9 cellular contexts compared by ENCODE assay signal in the genomic region with DNA sequence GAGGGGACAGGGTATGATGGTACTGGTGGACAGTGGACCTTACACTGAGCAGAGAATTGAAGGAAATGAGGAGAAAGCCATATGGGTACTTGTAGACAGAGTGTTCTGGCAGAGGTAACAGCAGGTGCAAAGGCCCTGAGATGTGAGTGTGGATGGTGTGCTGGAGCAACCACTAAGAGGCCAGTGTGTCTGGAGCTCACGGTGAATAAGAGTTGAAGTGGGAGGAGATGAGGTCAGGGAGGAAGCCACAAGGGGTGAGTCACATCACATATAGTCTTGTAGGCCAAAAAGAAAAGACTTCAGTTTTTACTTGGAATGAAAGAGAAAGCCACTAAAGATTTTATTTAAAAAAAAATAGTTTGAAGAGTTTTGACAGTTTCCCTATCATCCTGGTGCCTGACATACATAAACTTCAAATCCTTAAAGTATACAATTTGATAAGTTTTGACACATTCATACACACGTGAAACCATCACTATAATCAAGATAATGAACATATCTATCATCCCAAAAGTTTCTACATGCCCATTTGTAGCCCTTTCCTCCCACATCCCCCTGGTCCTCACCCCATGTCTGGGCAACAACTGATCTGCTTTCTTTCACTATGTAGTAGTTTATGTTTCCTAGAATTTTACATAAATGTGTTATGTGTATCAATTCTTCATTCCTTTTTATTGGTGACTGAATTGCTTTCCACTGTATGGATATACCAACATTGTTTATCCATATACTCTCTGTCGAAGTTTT.
A peak's percentile ranks its signal among the peaks of the same experiment; 100 is the strongest.
DNase-seq lines count a peak whose midpoint lies in the region; ATAC-seq lines count a peak whose summit lies in the region.
"Had no signal": no experiment of that assay in that cellular context is flagged by ENCODE, and none has a peak within 500 bp of the region (broad histone marks: within the 10 kb centered on the region; RNA-seq: fewer than 3 reads in every experiment).

No MANE protein-coding gene starts in this region.

- H3K23ac ChIP-seq in mesendoderm (ENCODE audit: low read length): no peak overlapping the region

- H3K4ac ChIP-seq in mesendoderm (ENCODE audit: low read depth, low read length): no peak overlapping the region

- H3K4me1 ChIP-seq in SJSA1 (replicated peaks): 0 out of 2 replicates have a peak, but pooled peaks cover 3% of the 10 kb centered on the region
- no peaks in the 10 kb centered on the region for H3K4me1 ChIP-seq in mesendoderm (ENCODE audit: control insufficient read depth, low read depth, low read length)

- peak; percentile 83 for DNase-seq in activated CD4-positive, alpha-beta T cell treated with anti-CD3 and anti-CD28 coated beads for 36 hours
- DNase-seq in activated CD4-positive, alpha-beta T cell treated with anti-CD3 and anti-CD28 coated beads for 1 hour: no peak
- DNase-seq in SJSA1 (ENCODE audit: low read depth in 1 of 2, low spot score in 2 of 2) (peak; percentile 25 to 48), mesendoderm (no peak), nucleus accumbens (lab: John Stamatoyannopoulos, UW) (no peak)

- H3K9me3 ChIP-seq in SJSA1 (replicated peaks): no peaks in the 10 kb centered on the region

- H3K4me3 ChIP-seq in SJSA1: no peak overlapping the region
- H3K4me3 ChIP-seq in mesendoderm (ENCODE audit: low read length): no peak overlapping the region

- H3K9me3 Mint-ChIP-seq in activated CD4-positive, alpha-beta T cell treated with anti-CD3 and anti-CD28 coated beads for 36 hours (ENCODE audit: low read depth): peaks cover 10% of the 10 kb centered on the region
- H3K9me3 Mint-ChIP-seq in stimulated activated naive CD8-positive, alpha-beta T cell treated with anti-CD3 and anti-CD28 coated beads, Interleukin-15, Interleukin-2, amounts not matched to agents 100 ng/mL and 50 ng/mL, for 24 hours: peaks cover 17% of the 10 kb centered on the region

- CTCF ChIA-PET in activated CD4-positive, alpha-beta T cell treated with anti-CD3 and anti-CD28 coated beads for 36 hours (lab: Charles Lee): no interaction called here

- no peaks in the 10 kb centered on the region for H3K27me3 Mint-ChIP-seq in activated CD4-positive, alpha-beta T cell treated with anti-CD3 and anti-CD28 coated beads for 36 hours
- no peaks in the 10 kb centered on the region for H3K27me3 Mint-ChIP-seq in stimulated activated naive CD8-positive, alpha-beta T cell treated with anti-CD3 and anti-CD28 coated beads, Interleukin-15, Interleukin-2, amounts not matched to agents 100 ng/mL and 50 ng/mL, for 24 hours

- H4K5ac ChIP-seq in mesendoderm (ENCODE audit: low read length): no peak overlapping the region

- POLR2A ChIA-PET in activated CD4-positive, alpha-beta T cell treated with anti-CD3 and anti-CD28 coated beads for 36 hours (lab: Charles Lee): interaction anchor here (0.6 kb wide), 1 partner anchor 148 kb away, joined by 4 read pairs; the partner anchor contains the start of genes GPATCH2 and SPATA17

- H2BK120ac ChIP-seq in mesendoderm (ENCODE audit: low read depth, low read length): no peak overlapping the region

- H3K56ac ChIP-seq in mesendoderm (ENCODE audit: low read length): no peak overlapping the region

- H2AK5ac ChIP-seq in mesendoderm (ENCODE audit: low read length): no peak overlapping the region

- H3K4me2 ChIP-seq in mesendoderm (ENCODE audit: low read length): no peak overlapping the region

- no peak overlapping the region for H3K18ac ChIP-seq in mesendoderm (ENCODE audit: low read length)

- H3K27ac ChIP-seq in SJSA1 (no peak overlapping the region), mesendoderm (ENCODE audit: low read depth, low read length) (no peak overlapping the region)
- H3K27ac ChIP-seq: C4-2B had no signal

- H4K8ac ChIP-seq in mesendoderm (ENCODE audit: low read depth, low read length): no peak overlapping the region

- H3K36me3 Mint-ChIP-seq in activated CD4-positive, alpha-beta T cell treated with anti-CD3 and anti-CD28 coated beads for 36 hours (ENCODE audit: low read depth): peaks cover 27% of the 10 kb centered on the region
- peaks cover 50% of the 10 kb centered on the region for H3K36me3 Mint-ChIP-seq in stimulated activated naive CD8-positive, alpha-beta T cell treated with anti-CD3 and anti-CD28 coated beads, Interleukin-15, Interleukin-2, amounts not matched to agents 100 ng/mL and 50 ng/mL, for 24 hours (ENCODE audit: low read depth)

- H2BK5ac ChIP-seq in mesendoderm (ENCODE audit: low read length): no peak overlapping the region

- intact Hi-C loops in activated CD4-positive, alpha-beta T cell treated with anti-CD3 and anti-CD28 coated beads for 36 hours (cut with DNase I, micrococcal nuclease): loop anchor here (2.0 to 10.0 kb wide), 3 partner anchors 140 to 802 kb away; partner anchors contain the start of genes GPATCH2 (in 1 of the 2), RRP15 (in 1 of the 2) and SPATA17 (in 1 of the 2)

- peak; percentile 100 for ATAC-seq in activated CD4-positive, alpha-beta T cell treated with anti-CD3 and anti-CD28 coated beads for 36 hours
- peak; percentile 89 for ATAC-seq in HG02943 (IDR thresholded peaks at IDR 0.05; ENCODE audit: low read depth, unreplicated experiment)
- peak; percentile 71 for ATAC-seq in esophagus mucosa

- H3K9ac ChIP-seq in mesendoderm (ENCODE audit: low read length): no peak overlapping the region

- H3K36me3 ChIP-seq in SJSA1 (no peaks in the 10 kb centered on the region; the same call in 1 of the 2 replicates), mesendoderm (ENCODE audit: control insufficient read depth, insufficient read depth, low read length) (no peaks in the 10 kb centered on the region)

- no peak overlapping the region for H2BK15ac ChIP-seq in mesendoderm (replicated peaks; ENCODE audit: low read depth)

- H3K4me3 Mint-ChIP-seq in activated CD4-positive, alpha-beta T cell treated with anti-CD3 and anti-CD28 coated beads for 36 hours: no peak overlapping the region
- H3K4me3 Mint-ChIP-seq in stimulated activated naive CD8-positive, alpha-beta T cell treated with anti-CD3 and anti-CD28 coated beads, Interleukin-15, Interleukin-2, amounts not matched to agents 100 ng/mL and 50 ng/mL, for 24 hours: peak overlapping the region; percentile 23

- peaks cover 25% of the 10 kb centered on the region for H3K4me1 Mint-ChIP-seq in activated CD4-positive, alpha-beta T cell treated with anti-CD3 and anti-CD28 coated beads for 36 hours
- peaks cover 31% of the 10 kb centered on the region for H3K4me1 Mint-ChIP-seq in stimulated activated naive CD8-positive, alpha-beta T cell treated with anti-CD3 and anti-CD28 coated beads, Interleukin-15, Interleukin-2, amounts not matched to agents 100 ng/mL and 50 ng/mL, for 24 hours (ENCODE audit: low read depth)

- H3K79me1 ChIP-seq in mesendoderm (ENCODE audit: low read length): no peaks in the 10 kb centered on the region

- H3K27me3 ChIP-seq in SJSA1 (replicated peaks): no peaks in the 10 kb centered on the region
- H3K27me3 ChIP-seq in mesendoderm (ENCODE audit: insufficient read depth, low read length, poor library complexity): no peaks in the 10 kb centered on the region

- no CpG with 5 or more reads among the region's 3 CpGs for WGBS in mesendoderm (ENCODE audit: extremely low coverage, insufficient coverage, low lambda C conversion rate)

- H3K79me2 ChIP-seq in mesendoderm (ENCODE audit: control insufficient read depth, insufficient read depth, low read length): no peaks in the 10 kb centered on the region

- H3K27ac Mint-ChIP-seq in activated CD4-positive, alpha-beta T cell treated with anti-CD3 and anti-CD28 coated beads for 36 hours: peak overlapping the region; percentile 74
- peak overlapping the region; percentile 75 for H3K27ac Mint-ChIP-seq in stimulated activated naive CD8-positive, alpha-beta T cell treated with anti-CD3 and anti-CD28 coated beads, Interleukin-15, Interleukin-2, amounts not matched to agents 100 ng/mL and 50 ng/mL, for 24 hours

Comparison
In these comparisons a context has a peak if more than half of its experiments do, and no peak if none do; other contexts are left out.
1. DNase-seq: peak in activated CD4-positive, alpha-beta T cell treated with anti-CD3 and anti-CD28 coated beads for 36 hours (single experiment) and SJSA1 (2 of 2); none in activated CD4-positive, alpha-beta T cell treated with anti-CD3 and anti-CD28 coated beads for 1 hour (single experiment), mesendoderm (single experiment) and nucleus accumbens (0 of 56).
2. Peak in every context shown above with its lines, with median percentiles within 50 percentile points of each other: ATAC-seq.